ENCODE assay signal across 10 cellular contexts in the genomic region with DNA sequence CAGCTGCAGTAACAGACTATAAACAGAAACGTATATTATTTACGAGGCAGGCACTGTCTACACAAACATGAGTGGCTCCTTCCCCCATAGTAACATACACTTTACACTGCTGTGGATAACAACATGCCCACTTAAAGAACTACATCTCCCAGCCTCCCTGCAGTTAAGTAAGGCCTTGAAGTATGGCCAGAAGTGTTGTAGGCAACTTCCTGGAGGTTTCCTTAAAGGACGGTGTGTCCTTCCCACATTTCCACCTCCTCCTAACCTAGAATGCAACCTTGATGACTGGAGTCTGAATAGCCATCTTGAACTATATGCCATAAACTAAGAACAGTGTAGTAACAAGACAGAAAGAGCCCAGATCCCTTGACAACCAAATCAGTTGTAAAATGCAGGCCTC. TPM values are rescaled to one million over a fixed set of nuclear protein-coding genes. Genes with fewer than 3 reads are reported as not detected.
DNase-seq lines count a peak whose midpoint lies in the region; ATAC-seq and TF ChIP-seq lines count a peak whose summit lies in the region.
"Had no signal": no experiment of that assay in that cellular context is flagged by ENCODE, and none has a peak within 500 bp of the region (broad histone marks: within the 10 kb centered on the region; RNA-seq: fewer than 3 reads in every experiment).

No MANE protein-coding gene starts in this region.

- H2AFZ ChIP-seq in mammary epithelial cell (ENCODE audit: low read depth, low read length), result no peak overlapping the region

- H3K36me3 ChIP-seq in mammary epithelial cell (ENCODE audit: insufficient read depth, low read length) (no peaks in the 10 kb centered on the region), uterus (no peaks in the 10 kb centered on the region)

- no peaks in the 10 kb centered on the region for H3K9me3 Mint-ChIP-seq in memory B cell

- DNase-seq in Right ventricle myocardium superior (no peak), cardiac septum (ENCODE audit: low spot score) (no peak), mammary epithelial cell (peak; percentile 31), memory B cell (ENCODE audit: low spot score in 2 of 2) (no peak), uterus (no peak), middle frontal gyrus (ENCODE audit: extremely low spot score, low spot score) (no peak), HuH-7.5 (ENCODE audit: low spot score) (no peak)
- DNase-seq: activated T-cell treated with anti-CD3 and anti-CD28 coated beads, Interleukin-2, amount 50 U/mL, for 48 hours had no signal

- in situ Hi-C loops in mammary epithelial cell (cut with MboI; ENCODE audit: low sequenced_read_pairs in 2 of 2), result no loop called here

- WGBS in mammary epithelial cell (ENCODE audit: low coverage, missing lambda C conversion rate), result 51% methylated on average over 3 of the region's 3 CpGs

- H3K27ac ChIP-seq in mammary epithelial cell (ENCODE audit: insufficient read depth, low read depth, low read length) (no peak overlapping the region), uterus (peak overlapping the region; percentile 28 to 52)
- H3K27ac ChIP-seq: BLaER1 had no signal

- no peak overlapping the region for H3K4me3 Mint-ChIP-seq in memory B cell

- dilution Hi-C loops in mammary epithelial cell (cut with HindIII; ENCODE audit: low sequenced_read_pairs), result no loop called here

- no peak overlapping the region for H3K9ac ChIP-seq in mammary epithelial cell (ENCODE audit: insufficient read depth, low read length)
- H3K9ac ChIP-seq: BLaER1 had no signal

- no peaks in the 10 kb centered on the region for H3K27me3 Mint-ChIP-seq in memory B cell

- H3K4me1 Mint-ChIP-seq in memory B cell, result peaks cover 34% of the 10 kb centered on the region

- CTCF ChIA-PET in mammary epithelial cell (lab: Charles Lee; ENCODE audit: low non-redundant PET), result no interaction called here

- H3K27ac Mint-ChIP-seq in memory B cell, result peak overlapping the region; percentile 51

- no peak overlapping the region for H3K4me2 ChIP-seq in mammary epithelial cell (ENCODE audit: insufficient read depth, low read depth, low read length)
- H3K4me2 ChIP-seq: BLaER1 had no signal

- ATAC-seq in Right ventricle myocardium superior (ENCODE audit: poor library complexity) (peak; percentile 60), memory B cell (ENCODE audit: low read depth) (no peak), HG03045 (IDR thresholded peaks at IDR 0.05; ENCODE audit: unreplicated experiment) (no peak)

- H3K4me1 ChIP-seq in mammary epithelial cell (ENCODE audit: insufficient read depth, low read length) (no peaks in the 10 kb centered on the region), uterus (peaks cover 0 to 8% of the 10 kb centered on the region in 2 donors)

- no peak for TF ChIP-seq POLR2A in uterus (IDR thresholded peaks at IDR 0.05)

- H3K27me3 ChIP-seq in mammary epithelial cell (ENCODE audit: insufficient read depth, low read length) (no peaks in the 10 kb centered on the region), uterus (no peaks in the 10 kb centered on the region)
- H3K27me3 ChIP-seq: BLaER1 had no signal

- H3K36me3 Mint-ChIP-seq in memory B cell, result peaks cover 2% of the 10 kb centered on the region

- intact Hi-C loops in Right ventricle myocardium superior (cut with DNase I), result no loop called here
- intact Hi-C loops in cardiac septum (cut with DNase I), result no loop called here
- intact Hi-C loops in mammary epithelial cell (cut with micrococcal nuclease), result no loop called here
- intact Hi-C loops in uterus (cut with DNase I; ENCODE audit: low total_unique reads), result no loop called here

- H4K20me1 ChIP-seq in mammary epithelial cell (ENCODE audit: insufficient read depth, low read length), result peaks cover 4% of the 10 kb centered on the region

- no peak overlapping the region for H3K4me3 ChIP-seq in mammary epithelial cell (replicated peaks in 1 of 3; ENCODE audit: insufficient read depth in 1 of 3, low read depth in 2 of 3, low read length in 3 of 3)
- no peak overlapping the region for H3K4me3 ChIP-seq in uterus
- H3K4me3 ChIP-seq: BLaER1 had no signal

- H3K79me2 ChIP-seq in mammary epithelial cell (ENCODE audit: insufficient read depth, low read length), result peaks cover 99% of the 10 kb centered on the region

- H3K9me3 ChIP-seq in mammary epithelial cell (replicated peaks; ENCODE audit: insufficient read depth, low read length), result no peaks in the 10 kb centered on the region
- H3K9me3 ChIP-seq in uterus, result no peaks in the 10 kb centered on the region

- BruUV-seq in mammary epithelial cell (replicated peaks; lab: Mats Ljungman, UMichigan), result no TSS peak

- TF ChIP-seq CTCF in mammary epithelial cell (conservative IDR thresholded peaks at IDR 0.05 in 1 of 2, IDR thresholded peaks at IDR 0.05 in 1 of 2; ENCODE audit: extremely low read depth in 1 of 2, insufficient read depth in 1 of 2, low read depth in 1 of 2, low read length in 2 of 2) (no peak), uterus (IDR thresholded peaks at IDR 0.05) (no peak)

RNA-seq across cellular contexts. Expression of gene MED13L, which starts 20.3 kb away (rescaled TPM):
- 57.7 TPM for total RNA-seq in Right ventricle myocardium superior
- 74.5 TPM for total RNA-seq in cardiac septum
- total RNA-seq in mammary epithelial cell, result 100 to 1,000 TPM in 1 of 2 donors, 10 to 100 TPM in 1; 85.6 to 140 TPM
- polyA plus RNA-seq in mammary epithelial cell, result 20.5 TPM
- polyA minus RNA-seq in mammary epithelial cell, result 61.0 TPM
- total RNA-seq in uterus, result 100 to 1,000 TPM; 189 to 314 (median 254) TPM
